ENCODE assay signal across 5 cellular contexts in the genomic region with DNA sequence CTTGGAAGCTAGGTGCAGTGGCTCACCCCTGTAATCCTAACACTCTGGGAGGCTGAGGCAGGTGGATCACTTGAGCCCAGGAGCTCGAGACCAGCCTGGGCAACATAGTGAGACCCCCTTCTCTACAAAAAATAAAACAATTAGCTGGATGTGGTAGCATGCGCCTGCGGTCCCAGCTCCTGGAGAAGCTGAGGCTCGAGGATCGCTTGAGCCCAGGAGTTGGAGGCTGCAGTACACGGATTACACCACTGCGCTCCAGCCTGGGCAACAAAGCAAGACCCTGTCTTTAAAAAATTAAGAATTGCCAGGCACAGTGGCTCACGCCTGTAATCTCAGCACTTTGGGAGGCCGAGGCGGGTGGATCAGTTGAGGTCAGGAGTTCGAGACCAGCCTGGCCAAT. TPM values are rescaled to one million over a fixed set of nuclear protein-coding genes. Genes with fewer than 3 reads are reported as not detected.
"Had no signal": no experiment of that assay in that cellular context is flagged by ENCODE, and none has a peak within 500 bp of the region (broad histone marks: within the 10 kb centered on the region; RNA-seq: fewer than 3 reads in every experiment).

No MANE protein-coding gene starts in this region.

RNA-seq across cellular contexts. Expression of a gene that starts 10.9 kb away (rescaled TPM):
- total RNA-seq: Right ventricle myocardium superior, SJSA1 had no signal

RNA-seq across cellular contexts. Expression of a gene that starts 23.0 kb away (rescaled TPM):
- total RNA-seq: HT-29, IMR-90, M059J, Right ventricle myocardium superior, SJSA1 had no signal
- polyA plus RNA-seq: IMR-90 had no signal

RNA-seq across cellular contexts. Expression of a gene that starts 34.6 kb away (rescaled TPM):
- total RNA-seq: HT-29, IMR-90, M059J, Right ventricle myocardium superior, SJSA1 had no signal
- polyA plus RNA-seq: IMR-90 had no signal
